In the genomic region with DNA sequence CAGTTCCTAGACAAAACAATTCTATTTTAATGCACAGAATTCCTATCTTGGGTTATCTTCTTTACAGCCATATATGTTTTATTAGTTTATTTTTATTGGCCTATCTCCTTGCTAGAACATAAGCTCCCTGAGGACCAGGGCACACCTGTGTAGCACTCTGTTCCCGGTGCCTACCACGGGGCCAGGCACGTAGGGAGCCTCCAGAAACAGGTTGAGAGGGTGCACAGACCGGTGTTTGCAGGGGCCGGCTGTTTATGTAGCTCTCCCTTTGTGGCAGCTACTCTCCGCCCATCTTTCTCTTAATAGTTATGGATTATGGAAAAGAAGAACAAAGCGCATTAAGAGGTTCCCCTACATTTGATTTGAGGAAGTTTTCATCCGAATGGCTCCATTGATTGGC, we compare ENCODE assay signal across 1 cellular context.
TF ChIP-seq lines count a peak whose summit lies in the region.

No MANE protein-coding gene starts in this region.

TF ChIP-seq in neural cell, 6 proteins besides CTCF, POLR2A, EP300 and RAD21 (continued from another document):
- TF ChIP-seq, protein P1, sequence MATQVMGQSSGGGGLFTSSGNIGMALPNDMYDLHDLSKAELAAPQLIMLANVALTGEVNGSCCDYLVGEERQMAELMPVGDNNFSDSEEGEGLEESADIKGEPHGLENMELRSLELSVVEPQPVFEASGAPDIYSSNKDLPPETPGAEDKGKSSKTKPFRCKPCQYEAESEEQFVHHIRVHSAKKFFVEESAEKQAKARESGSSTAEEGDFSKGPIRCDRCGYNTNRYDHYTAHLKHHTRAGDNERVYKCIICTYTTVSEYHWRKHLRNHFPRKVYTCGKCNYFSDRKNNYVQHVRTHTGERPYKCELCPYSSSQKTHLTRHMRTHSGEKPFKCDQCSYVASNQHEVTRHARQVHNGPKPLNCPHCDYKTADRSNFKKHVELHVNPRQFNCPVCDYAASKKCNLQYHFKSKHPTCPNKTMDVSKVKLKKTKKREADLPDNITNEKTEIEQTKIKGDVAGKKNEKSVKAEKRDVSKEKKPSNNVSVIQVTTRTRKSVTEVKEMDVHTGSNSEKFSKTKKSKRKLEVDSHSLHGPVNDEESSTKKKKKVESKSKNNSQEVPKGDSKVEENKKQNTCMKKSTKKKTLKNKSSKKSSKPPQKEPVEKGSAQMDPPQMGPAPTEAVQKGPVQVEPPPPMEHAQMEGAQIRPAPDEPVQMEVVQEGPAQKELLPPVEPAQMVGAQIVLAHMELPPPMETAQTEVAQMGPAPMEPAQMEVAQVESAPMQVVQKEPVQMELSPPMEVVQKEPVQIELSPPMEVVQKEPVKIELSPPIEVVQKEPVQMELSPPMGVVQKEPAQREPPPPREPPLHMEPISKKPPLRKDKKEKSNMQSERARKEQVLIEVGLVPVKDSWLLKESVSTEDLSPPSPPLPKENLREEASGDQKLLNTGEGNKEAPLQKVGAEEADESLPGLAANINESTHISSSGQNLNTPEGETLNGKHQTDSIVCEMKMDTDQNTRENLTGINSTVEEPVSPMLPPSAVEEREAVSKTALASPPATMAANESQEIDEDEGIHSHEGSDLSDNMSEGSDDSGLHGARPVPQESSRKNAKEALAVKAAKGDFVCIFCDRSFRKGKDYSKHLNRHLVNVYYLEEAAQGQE (IDR thresholded peaks at IDR 0.05; ENCODE audit: borderline replicate concordance) = no peak
- TF ChIP-seq POLR2AphosphoS5 (IDR thresholded peaks at IDR 0.05) (no peak), TAF1 (IDR thresholded peaks at IDR 0.05; ENCODE audit: low read depth) (no peak)
